ENCODE assay signal across 8 cellular contexts in genomic region chr19:19821366-19822147, GRCh38.
DNase-seq lines count a peak whose midpoint lies in the region; ATAC-seq and TF ChIP-seq lines count a peak whose summit lies in the region.

Gene ZNF506, minus strand, starts transcription at chr19:19821750. Its CDS starts 147 bp downstream, at chr19:19821603.

- H3K4me1 ChIP-seq in effector memory CD4-positive, alpha-beta T cell (ENCODE audit: control insufficient read depth, insufficient read depth, low read length, poor library complexity, severe bottlenecking): peaks cover 18% of the 10 kb centered on the region

- H3K27ac ChIP-seq in effector memory CD4-positive, alpha-beta T cell (ENCODE audit: insufficient read depth, low read length, poor library complexity, severe bottlenecking): peak within 1 kb of the TSS; percentile 93

- peak; percentile 91 for TF ChIP-seq POLR2A in GM19099 (IDR thresholded peaks at IDR 0.05; ENCODE audit: extremely low read depth, insufficient read length, low read depth)

- peaks cover 8% of the 10 kb centered on the region for H3K36me3 ChIP-seq in effector memory CD4-positive, alpha-beta T cell (ENCODE audit: control insufficient read depth, insufficient read depth, low read length)

- H3K27me3 ChIP-seq in effector memory CD4-positive, alpha-beta T cell (replicated peaks; ENCODE audit: control insufficient read depth, insufficient read depth, low read length, poor library complexity, severe bottlenecking): no peaks in the 10 kb centered on the region

- peak within 1 kb of the TSS; percentile 65 for H3K4me3 ChIP-seq in effector memory CD4-positive, alpha-beta T cell (ENCODE audit: insufficient read depth, low read depth, low read length, poor library complexity, severe bottlenecking)

- peak; percentile 86 for ATAC-seq in HG03432 (IDR thresholded peaks at IDR 0.05; ENCODE audit: unreplicated experiment)

- no peaks in the 10 kb centered on the region for H3K9me3 ChIP-seq in effector memory CD4-positive, alpha-beta T cell (ENCODE audit: control insufficient read depth, low read length)

- peak; percentile 97 to 98 for DNase-seq in AML-193 (lab: John Stamatoyannopoulos, UW)
- DNase-seq in NCI-H748 (lab: John Stamatoyannopoulos, UW; ENCODE audit: unreplicated experiment): peak; percentile 99
- DNase-seq in activated CD8-positive, alpha-beta memory T cell treated with anti-CD3 and anti-CD28 coated beads for 48 hours (ENCODE audit: low read depth in 2 of 3, low spot score in 2 of 3): peak; percentile 69 to 88 (median 83)
- DNase-seq in effector memory CD4-positive, alpha-beta T cell: peak; percentile 94 to 97 (median 96)
- peak; percentile 99 for DNase-seq in medulla oblongata (ENCODE audit: extremely low spot score)
- peak; percentile 96 to 97 (median 96) for DNase-seq in stimulated activated CD4-positive, alpha-beta T cell treated with anti-CD3 and anti-CD28 coated beads, TNF-alpha, amount 100 ng/mL, for 48 hours (ENCODE audit: low read depth in 3 of 3)

Comparison
In these comparisons a context has a peak if more than half of its experiments do, and no peak if none do; other contexts are left out.
1. Peak in every context shown above with its lines: DNase-seq, ATAC-seq, H3K4me3 ChIP-seq and H3K27ac ChIP-seq.